Comparison of ENCODE assay signal across 39 cellular contexts in genomic region chr12:52754135-52754534, GRCh38. TPM values are rescaled to one million over a fixed set of nuclear protein-coding genes. Genes with fewer than 3 reads are reported as not detected.
"Had no signal": no experiment of that assay in that cellular context is flagged by ENCODE, and none has a peak within 500 bp of the region (broad histone marks: within the 10 kb centered on the region; RNA-seq: fewer than 3 reads in every experiment).

No MANE protein-coding gene starts in this region.

- H3K4me3 ChIP-seq: adrenal gland, breast epithelium, cardiac muscle cell, colonic mucosa, esophagus squamous epithelium, gastroesophageal sphincter, heart right ventricle, hepatocyte had no signal

- H3K4me2 ChIP-seq: hepatocyte had no signal

- H3K79me2 ChIP-seq: hepatocyte had no signal

- H3K27me3 ChIP-seq: adrenal gland, breast epithelium, colonic mucosa had no signal

- H2AFZ ChIP-seq: hepatocyte had no signal

- FAIRE-seq: endometrium, endothelial cell of umbilical vein had no signal

- H3K4me1 ChIP-seq: adrenal gland, breast epithelium, colonic mucosa, esophagus squamous epithelium, gastroesophageal sphincter, heart right ventricle had no signal

- H3K9me3 ChIP-seq: adrenal gland, breast epithelium, colonic mucosa, esophagus squamous epithelium, heart right ventricle had no signal

- H3K27ac ChIP-seq: adrenal gland, breast epithelium, cardiac muscle cell, colonic mucosa, epithelial cell of prostate, esophagus squamous epithelium, gastroesophageal sphincter, heart right ventricle, hepatocyte, WERI-Rb-1 had no signal

- H3K36me3 ChIP-seq: adrenal gland, breast epithelium, cardiac muscle cell, colonic mucosa, esophagus squamous epithelium, gastroesophageal sphincter, heart right ventricle, WERI-Rb-1 had no signal

- DNase-seq: activated B cell treated with CpG ODN at 0.5 μM for 24 hours; activated CD4-positive, alpha-beta T cell treated with anti-CD3 and anti-CD28 coated beads for 48 hours; activated CD4-positive, alpha-beta T cell treated with anti-CD3 and anti-CD28 coated beads, Interleukin-2, amount 50 U/mL, for 1 hour; activated CD4-positive, alpha-beta T cell treated with anti-CD3 and anti-CD28 coated beads, Interleukin-2, amount 50 U/mL, for 48 hours; activated CD8-positive, alpha-beta memory T cell treated with anti-CD3 and anti-CD28 coated beads, Interleukin-2, amount 10 ng/mL, durations not matched to agents 7 days and 5 days; activated CD8-positive, alpha-beta memory T cell treated with anti-CD3 and anti-CD28 coated beads, Interleukin-2, amount 50 U/mL, for 4 hours; activated CD8-positive, alpha-beta T cell treated with anti-CD3 and anti-CD28 coated beads for 36 hours; activated effector memory CD4-positive, alpha-beta T cell treated with anti-CD3 and anti-CD28 coated beads, Interleukin-2, amount 50 U/mL, for 16 hours; activated naive CD4-positive, alpha-beta T cell treated with anti-CD3 and anti-CD28 coated beads for 36 hours; activated naive CD8-positive, alpha-beta T cell treated with anti-CD3 and anti-CD28 coated beads for 36 hours; activated naive CD8-positive, alpha-beta T cell treated with anti-CD3 and anti-CD28 coated beads, Interleukin-2, amount 50 U/mL, for 24 hours; activated T-cell treated with anti-CD3 and anti-CD28 coated beads, Interleukin-2, amount 50 U/mL, for 1 hour; activated T-cell treated with anti-CD3 and anti-CD28 coated beads, Interleukin-2, amount 50 U/mL, for 48 hours; adrenal gland; amygdala; aorta; central memory CD4-positive, alpha-beta T cell; cerebellar nuclear complex; colonic mucosa; effector CD8-positive, alpha-beta T cell; esophagus squamous epithelium; foreskin melanocyte; heart right ventricle; T1000; WERI-Rb-1 had no signal

RNA-seq across cellular contexts. Expression of gene KRT76, which starts 23.0 kb away (rescaled TPM):
- total RNA-seq: activated B cell treated with CpG ODN at 0.5 μM for 24 hours; activated CD8-positive, alpha-beta memory T cell treated with anti-CD3 and anti-CD28 coated beads for 36 hours; activated CD8-positive, alpha-beta memory T cell treated with anti-CD3 and anti-CD28 coated beads, Interleukin-2, amount 10 ng/mL, durations not matched to agents 7 days and 5 days; activated CD8-positive, alpha-beta T cell treated with anti-CD3 and anti-CD28 coated beads for 36 hours; activated naive CD4-positive, alpha-beta T cell treated with anti-CD3 and anti-CD28 coated beads for 36 hours; activated naive CD8-positive, alpha-beta T cell treated with anti-CD3 and anti-CD28 coated beads for 36 hours; activated T-helper 1 cell treated with anti-CD3 and anti-CD28 coated beads, Interleukin-12 subunit alpha, Interleukin-12 subunit beta, Interleukin-2, Interleukin-4 antibody, amounts not matched to agents 30 ng/mL and 10 ng/mL and 1 ng/mL, durations not matched to agents 14 hours and 24 hours and 36 hours; activated T-helper 2 cell treated with anti-CD3 and anti-CD28 coated beads, Interferon-gamma antibody, Interleukin-2, Interleukin-4, amounts not matched to agents 10 μg/mL and 5 μg/mL and 100 μg/mL, durations not matched to agents 14 hours and 24 hours and 36 hours; adrenal gland; aorta; breast epithelium; cardiac muscle cell; colonic mucosa; dermis microvascular lymphatic vessel endothelial cell; endothelial cell of umbilical vein; esophagus squamous epithelium; fibroblast of lung; fibroblast of villous mesenchyme; glomerular endothelial cell; heart right ventricle; hepatocyte had no signal
- polyA plus RNA-seq: adrenal gland, aorta, cardiac muscle cell, endothelial cell of umbilical vein, fibroblast of lung, heart right ventricle, hepatocyte had no signal

RNA-seq across cellular contexts. Expression of gene KRT3, which starts 41.8 kb away (rescaled TPM):
- total RNA-seq: activated B cell treated with CpG ODN at 0.5 μM for 24 hours; activated CD8-positive, alpha-beta memory T cell treated with anti-CD3 and anti-CD28 coated beads for 36 hours; activated CD8-positive, alpha-beta memory T cell treated with anti-CD3 and anti-CD28 coated beads, Interleukin-2, amount 10 ng/mL, durations not matched to agents 7 days and 5 days; activated CD8-positive, alpha-beta T cell treated with anti-CD3 and anti-CD28 coated beads for 36 hours; activated naive CD4-positive, alpha-beta T cell treated with anti-CD3 and anti-CD28 coated beads for 36 hours; activated naive CD8-positive, alpha-beta T cell treated with anti-CD3 and anti-CD28 coated beads for 36 hours; activated T-helper 2 cell treated with anti-CD3 and anti-CD28 coated beads, Interferon-gamma antibody, Interleukin-2, Interleukin-4, amounts not matched to agents 10 μg/mL and 5 μg/mL and 100 μg/mL, durations not matched to agents 14 hours and 24 hours and 36 hours; adrenal gland; aorta; breast epithelium; cardiac muscle cell; colonic mucosa; dermis microvascular lymphatic vessel endothelial cell; endothelial cell of umbilical vein; fibroblast of lung; fibroblast of villous mesenchyme; gastroesophageal sphincter; heart right ventricle; hepatocyte had no signal
- polyA plus RNA-seq: adrenal gland, aorta, cardiac muscle cell, endothelial cell of umbilical vein, fibroblast of lung, heart right ventricle, hepatocyte had no signal

RNA-seq across cellular contexts. Expression of gene KRT77, which starts 50.8 kb away (rescaled TPM):
- total RNA-seq: activated B cell treated with CpG ODN at 0.5 μM for 24 hours; activated CD8-positive, alpha-beta memory T cell treated with anti-CD3 and anti-CD28 coated beads for 36 hours; activated CD8-positive, alpha-beta memory T cell treated with anti-CD3 and anti-CD28 coated beads, Interleukin-2, amount 10 ng/mL, durations not matched to agents 7 days and 5 days; activated CD8-positive, alpha-beta T cell treated with anti-CD3 and anti-CD28 coated beads for 36 hours; activated naive CD4-positive, alpha-beta T cell treated with anti-CD3 and anti-CD28 coated beads for 36 hours; activated naive CD8-positive, alpha-beta T cell treated with anti-CD3 and anti-CD28 coated beads for 36 hours; activated T-helper 1 cell treated with anti-CD3 and anti-CD28 coated beads, Interleukin-12 subunit alpha, Interleukin-12 subunit beta, Interleukin-2, Interleukin-4 antibody, amounts not matched to agents 30 ng/mL and 10 ng/mL and 1 ng/mL, durations not matched to agents 14 hours and 24 hours and 36 hours; activated T-helper 2 cell treated with anti-CD3 and anti-CD28 coated beads, Interferon-gamma antibody, Interleukin-2, Interleukin-4, amounts not matched to agents 10 μg/mL and 5 μg/mL and 100 μg/mL, durations not matched to agents 14 hours and 24 hours and 36 hours; adrenal gland; aorta; cardiac muscle cell; colonic mucosa; dermis microvascular lymphatic vessel endothelial cell; endothelial cell of umbilical vein; esophagus squamous epithelium; fibroblast of lung; fibroblast of villous mesenchyme; gastroesophageal sphincter; glomerular endothelial cell; hepatocyte had no signal
- polyA plus RNA-seq: adrenal gland, aorta, cardiac muscle cell, endothelial cell of umbilical vein, fibroblast of lung, heart right ventricle, hepatocyte had no signal

RNA-seq across cellular contexts. Expression of gene KRT4, which starts 59.8 kb away (rescaled TPM):
- total RNA-seq: activated B cell treated with CpG ODN at 0.5 μM for 24 hours; activated CD8-positive, alpha-beta memory T cell treated with anti-CD3 and anti-CD28 coated beads for 36 hours; activated CD8-positive, alpha-beta memory T cell treated with anti-CD3 and anti-CD28 coated beads, Interleukin-2, amount 10 ng/mL, durations not matched to agents 7 days and 5 days; activated naive CD4-positive, alpha-beta T cell treated with anti-CD3 and anti-CD28 coated beads for 36 hours; activated T-helper 1 cell treated with anti-CD3 and anti-CD28 coated beads, Interleukin-12 subunit alpha, Interleukin-12 subunit beta, Interleukin-2, Interleukin-4 antibody, amounts not matched to agents 30 ng/mL and 10 ng/mL and 1 ng/mL, durations not matched to agents 14 hours and 24 hours and 36 hours; activated T-helper 2 cell treated with anti-CD3 and anti-CD28 coated beads, Interferon-gamma antibody, Interleukin-2, Interleukin-4, amounts not matched to agents 10 μg/mL and 5 μg/mL and 100 μg/mL, durations not matched to agents 14 hours and 24 hours and 36 hours; aorta; cardiac muscle cell; colonic mucosa; dermis microvascular lymphatic vessel endothelial cell; endothelial cell of umbilical vein; fibroblast of villous mesenchyme; glomerular endothelial cell; heart right ventricle had no signal
- polyA plus RNA-seq: cardiac muscle cell, endothelial cell of umbilical vein had no signal
